Comparison of ENCODE assay signal across 15 cellular contexts in genomic region chr14:30882431-30882830, GRCh38. TPM values are rescaled to one million over a fixed set of nuclear protein-coding genes. Genes with fewer than 3 reads are reported as not detected.
A peak's percentile ranks its signal among the peaks of the same experiment; 100 is the strongest.
DNase-seq lines count a peak whose midpoint lies in the region; FAIRE-seq and TF ChIP-seq lines count a peak whose summit lies in the region.
"Had no signal": no experiment of that assay in that cellular context is flagged by ENCODE, and none has a peak within 500 bp of the region (broad histone marks: within the 10 kb centered on the region; RNA-seq: fewer than 3 reads in every experiment).

No MANE protein-coding gene starts in this region.

- no peak for TF ChIP-seq CTCF in bronchial epithelial cell (IDR thresholded peaks at IDR 0.05; ENCODE audit: insufficient read depth, low read length, severe bottlenecking)

- no peak overlapping the region for H3K4me3 ChIP-seq in bronchial epithelial cell (ENCODE audit: low read depth, low read length)
- H3K4me3 ChIP-seq: GM23248 had no signal

- DNase-seq in CD1c-positive myeloid dendritic cell (ENCODE audit: extremely low spot score) (peak; percentile 7), HCEC 1CT (peak; percentile 68), bronchial epithelial cell (ENCODE audit: low read depth) (peak; percentile 19), hepatic stellate cell (ENCODE audit: low spot score) (peak; percentile 48), NCI-H345 (lab: John Stamatoyannopoulos, UW) (no peak), NCI-H1694 treated with DMSO at 0.1 percent for 48 hours (lab: John Stamatoyannopoulos, UW) (no peak), COLO829 (ENCODE audit: low spot score) (no peak)
- DNase-seq: C1 segment of cervical spinal cord; Caco-2; CD8-positive, alpha-beta T cell; DND-41; GDM1; GM23248 had no signal

- no peaks in the 10 kb centered on the region for H3K27me3 ChIP-seq in bronchial epithelial cell (ENCODE audit: control insufficient read depth, insufficient read depth, low read length)

- FAIRE-seq in bronchial epithelial cell (lab: Jason Lieb, UNC): no peak
- FAIRE-seq: A204.1, H54 had no signal

- H3K36me3 ChIP-seq in bronchial epithelial cell (ENCODE audit: control insufficient read depth, insufficient read depth, low read length): no peaks in the 10 kb centered on the region

RNA-seq across cellular contexts. Expression of gene COCH, which starts 8.1 kb away (rescaled TPM):
- total RNA-seq in bronchial epithelial cell: 0.26 TPM in 1 of 2 replicates, not detected in the other
- total RNA-seq: GM23248 had no signal

Comparison
In these comparisons a context has a peak if more than half of its experiments do, and no peak if none do; other contexts are left out.
1. DNase-seq: peak in CD1c-positive myeloid dendritic cell (single experiment), HCEC 1CT (single experiment), bronchial epithelial cell (single experiment) and hepatic stellate cell (single experiment); none in NCI-H345 (single experiment), NCI-H1694 treated with DMSO at 0.1 percent for 48 hours (single experiment) and COLO829 (single experiment).